Comparison of ENCODE assay signal across 8 cellular contexts in genomic region chr5:36239370-36240293, GRCh38. TPM values are rescaled to one million over a fixed set of nuclear protein-coding genes. Genes with fewer than 3 reads are reported as not detected.
A peak's percentile ranks its signal among the peaks of the same experiment; 100 is the strongest.
DNase-seq lines count a peak whose midpoint lies in the region; ATAC-seq, FAIRE-seq and TF ChIP-seq lines count a peak whose summit lies in the region.

No MANE protein-coding gene starts in this region.

- POLR2A ChIA-PET in CD4-positive, alpha-beta memory T cell (lab: Charles Lee; ENCODE audit: partially characterized antibody), result interaction anchor here (0.9 to 3.7 kb wide), 2 partner anchors 20 to 87 kb away, joined by 3 to 48 read pairs; partner anchors contain the start of genes LMBRD2 and SKP2

- peak overlapping the region; percentile 52 to 87 (median 82) for H3K4me3 Mint-ChIP-seq in CD4-positive, alpha-beta memory T cell
- peak overlapping the region; percentile 74 to 78 for H3K4me3 Mint-ChIP-seq in effector memory CD8-positive, alpha-beta T cell

- peaks cover 26% of the 10 kb centered on the region for H3K4me1 ChIP-seq in CD4-positive, alpha-beta memory T cell (ENCODE audit: insufficient read depth, low read length)
- H3K4me1 ChIP-seq in neutrophil (ENCODE audit: control insufficient read depth in 1 of 2, insufficient read depth in 1 of 2, low read depth in 1 of 2, low read length in 1 of 2), result peaks cover 16 to 19% of the 10 kb centered on the region in 2 experiments

- in situ Hi-C loops in brain microvascular endothelial cell (cut with HindIII; ENCODE audit: low pct_ligation_motif_present, low sequenced_read_pairs), result no loop called here

- H3K9me3 Mint-ChIP-seq in CD4-positive, alpha-beta memory T cell, result no peaks in the 10 kb centered on the region
- no peaks in the 10 kb centered on the region for H3K9me3 Mint-ChIP-seq in effector memory CD8-positive, alpha-beta T cell

- peaks cover 36 to 66% (median 49%) of the 10 kb centered on the region in 4 donors for H3K4me1 Mint-ChIP-seq in CD4-positive, alpha-beta memory T cell
- H3K4me1 Mint-ChIP-seq in effector memory CD8-positive, alpha-beta T cell (ENCODE audit: low read depth in 2 of 2), result peaks cover 28 to 40% of the 10 kb centered on the region in 2 donors

- H3K27ac Mint-ChIP-seq in CD4-positive, alpha-beta memory T cell, result peak overlapping the region; percentile 51 to 94 (median 85)
- peak overlapping the region; percentile 79 to 89 for H3K27ac Mint-ChIP-seq in effector memory CD8-positive, alpha-beta T cell

- no peaks in the 10 kb centered on the region for H3K9me3 ChIP-seq in CD4-positive, alpha-beta memory T cell (ENCODE audit: control insufficient read depth in 1 of 2, low read length in 2 of 2)
- H3K9me3 ChIP-seq in neutrophil, result no peaks in the 10 kb centered on the region

- H3K27ac ChIP-seq in CD4-positive, alpha-beta memory T cell (ENCODE audit: low read depth, low read length), result no peak overlapping the region
- H3K27ac ChIP-seq in neutrophil, result peak overlapping the region; percentile 6
- H3K27ac ChIP-seq in brain microvascular endothelial cell, result no peak overlapping the region

- CTCF ChIA-PET in CD4-positive, alpha-beta memory T cell (lab: Charles Lee; ENCODE audit: partially characterized antibody), result interaction anchor here (3.4 kb wide), 1 partner anchor 9 kb away, joined by 15 read pairs; no protein-coding TSS in a partner anchor

- intact Hi-C loops in CD4-positive, alpha-beta memory T cell (cut with micrococcal nuclease), result loop anchor here (5.0 to 10.0 kb wide), 2 partner anchors 385 to 1133 kb away; partner anchors contain the start of genes IL7R and NUP155

- H3K36me3 Mint-ChIP-seq in CD4-positive, alpha-beta memory T cell, result peaks cover 0 to 2% of the 10 kb centered on the region in 2 donors
- H3K36me3 Mint-ChIP-seq in effector memory CD8-positive, alpha-beta T cell (ENCODE audit: insufficient read depth), result peaks cover 7% of the 10 kb centered on the region

- H3K27me3 ChIP-seq in CD4-positive, alpha-beta memory T cell (ENCODE audit: insufficient read depth, low read length), result no peaks in the 10 kb centered on the region
- no peaks in the 10 kb centered on the region for H3K27me3 ChIP-seq in neutrophil
- H3K27me3 ChIP-seq in brain microvascular endothelial cell (replicated peaks), result no peaks in the 10 kb centered on the region

- FAIRE-seq in D721Med (lab: Jason Lieb, UNC), result no peak

- no peak overlapping the region for H3K4me3 ChIP-seq in CD4-positive, alpha-beta memory T cell (ENCODE audit: low read length in 2 of 2)
- no peak overlapping the region for H3K4me3 ChIP-seq in neutrophil (ENCODE audit: low read depth in 1 of 2, low read length in 1 of 2)
- no peak overlapping the region for H3K4me3 ChIP-seq in brain microvascular endothelial cell (ENCODE audit: low read depth, low read length)

- H3K36me3 ChIP-seq in CD4-positive, alpha-beta memory T cell (ENCODE audit: insufficient read depth, low read length), result no peaks in the 10 kb centered on the region
- H3K36me3 ChIP-seq in neutrophil (no peaks in the 10 kb centered on the region), brain microvascular endothelial cell (replicated peaks) (no peaks in the 10 kb centered on the region)

- H3K27me3 Mint-ChIP-seq in CD4-positive, alpha-beta memory T cell, result no peaks in the 10 kb centered on the region
- no peaks in the 10 kb centered on the region for H3K27me3 Mint-ChIP-seq in effector memory CD8-positive, alpha-beta T cell

- no peak for TF ChIP-seq CTCF in neutrophil (IDR thresholded peaks at IDR 0.05)
- TF ChIP-seq CTCF in D721Med (IDR thresholded peaks at IDR 0.05; ENCODE audit: insufficient read depth, missing control alignments), result no peak
- TF ChIP-seq CTCF in brain microvascular endothelial cell (IDR thresholded peaks at IDR 0.05; ENCODE audit: low read depth, low read length, missing control alignments), result no peak

- peak in 1 of 5 donors; percentile 4 for DNase-seq in CD4-positive, alpha-beta memory T cell
- DNase-seq in NAMALWA (ENCODE audit: low spot score) (peak; percentile 48), D721Med (ENCODE audit: insufficient read length, low spot score) (no peak), brain microvascular endothelial cell (no peak)
- DNase-seq in effector memory CD8-positive, alpha-beta T cell, result no peak

- ATAC-seq in effector memory CD8-positive, alpha-beta T cell (replicated peaks), result no peak
- no peak for ATAC-seq in GM18517 (IDR thresholded peaks at IDR 0.05; ENCODE audit: unreplicated experiment)
- ATAC-seq in GM19397 (IDR thresholded peaks at IDR 0.05; ENCODE audit: unreplicated experiment), result no peak

RNA-seq across cellular contexts. Expression of gene NADK2, which starts 2.1 kb away (rescaled TPM):
- total RNA-seq in CD4-positive, alpha-beta memory T cell, result 10 to 100 TPM; 14.1 to 14.5 TPM
- 1 to 10 TPM; 5.8 to 7.9 TPM for polyA plus RNA-seq in CD4-positive, alpha-beta memory T cell
